Comparison of ENCODE assay signal across 15 cellular contexts in genomic region chr7:149022961-149023360, GRCh38. TPM values are rescaled to one million over a fixed set of nuclear protein-coding genes. Genes with fewer than 3 reads are reported as not detected.
A peak's percentile ranks its signal among the peaks of the same experiment; 100 is the strongest.
DNase-seq lines count a peak whose midpoint lies in the region; ATAC-seq and TF ChIP-seq lines count a peak whose summit lies in the region.
"Had no signal": no experiment of that assay in that cellular context is flagged by ENCODE, and none has a peak within 500 bp of the region (broad histone marks: within the 10 kb centered on the region; RNA-seq: fewer than 3 reads in every experiment).

No MANE protein-coding gene starts in this region.

- H3K23ac ChIP-seq in trophoblast cell (ENCODE audit: low read length) = no peak overlapping the region

- no peak overlapping the region for H2AK5ac ChIP-seq in trophoblast cell (ENCODE audit: low read length)

- peaks cover 53% of the 10 kb centered on the region for H3K36me3 Mint-ChIP-seq in activated CD4-positive, alpha-beta T cell treated with anti-CD3 and anti-CD28 coated beads for 36 hours (ENCODE audit: low read depth)

- DNase-seq in activated CD4-positive, alpha-beta T cell treated with anti-CD3 and anti-CD28 coated beads for 36 hours = no peak
- DNase-seq in activated CD4-positive, alpha-beta T cell treated with anti-CD3 and anti-CD28 coated beads, Interleukin-2, amount 50 U/mL, for 1 hour = no peak
- DNase-seq in Karpas-422 (no peak), trophoblast cell (no peak), BE2C (no peak), NCI-H2171 treated with DMSO at 0.1 percent for 48 hours (lab: John Stamatoyannopoulos, UW) (no peak), NCI-H1694 (lab: John Stamatoyannopoulos, UW) (no peak)
- DNase-seq: activated CD8-positive, alpha-beta memory T cell treated with anti-CD3 and anti-CD28 coated beads, Interleukin-2, amount 50 U/mL, for 4 hours; heart left ventricle; kidney; midbrain; NCI-H187; NCI-H526 had no signal

- H2BK5ac ChIP-seq in trophoblast cell (ENCODE audit: low read depth, low read length, poor library complexity) = no peak overlapping the region

- no peaks in the 10 kb centered on the region for H3K9me3 ChIP-seq in Karpas-422 (ENCODE audit: low read length)
- no peaks in the 10 kb centered on the region for H3K9me3 ChIP-seq in ectodermal cell (ENCODE audit: control insufficient read depth, low read length)
- no peaks in the 10 kb centered on the region for H3K9me3 ChIP-seq in trophoblast cell (ENCODE audit: insufficient read depth, low read depth, low read length)
- no peaks in the 10 kb centered on the region for H3K9me3 ChIP-seq in BE2C
- H3K9me3 ChIP-seq: heart left ventricle had no signal

- ATAC-seq in activated CD4-positive, alpha-beta T cell treated with anti-CD3 and anti-CD28 coated beads for 36 hours = no peak
- ATAC-seq: heart left ventricle had no signal

- H3K27me3 Mint-ChIP-seq in activated CD4-positive, alpha-beta T cell treated with anti-CD3 and anti-CD28 coated beads for 36 hours = no peaks in the 10 kb centered on the region

- H4K91ac ChIP-seq in trophoblast cell (ENCODE audit: low read depth, low read length) = no peak overlapping the region

- H3K4ac ChIP-seq in trophoblast cell (ENCODE audit: low read depth, low read length) = peak overlapping the region; percentile 66

- peaks cover 4% of the 10 kb centered on the region for H3K79me1 ChIP-seq in trophoblast cell (ENCODE audit: low read length)

- POLR2A ChIA-PET in activated CD4-positive, alpha-beta T cell treated with anti-CD3 and anti-CD28 coated beads for 36 hours (lab: Charles Lee) = no interaction called here

- H4K8ac ChIP-seq in trophoblast cell (ENCODE audit: low read depth, low read length) = no peak overlapping the region

- TF ChIP-seq CTCF in BE2C (IDR thresholded peaks at IDR 0.05; ENCODE audit: low read depth, low read length) = no peak

- H4K12ac ChIP-seq in trophoblast cell (ENCODE audit: low read depth, low read length) = no peak overlapping the region

- H3K27ac Mint-ChIP-seq in activated CD4-positive, alpha-beta T cell treated with anti-CD3 and anti-CD28 coated beads for 36 hours = peak overlapping the region; percentile 58

- H3K4me3 Mint-ChIP-seq in activated CD4-positive, alpha-beta T cell treated with anti-CD3 and anti-CD28 coated beads for 36 hours = no peak overlapping the region

- H3K79me2 ChIP-seq in Karpas-422 (ENCODE audit: low read length) = peaks cover 68% of the 10 kb centered on the region
- H3K79me2 ChIP-seq in trophoblast cell (ENCODE audit: control insufficient read depth, insufficient read depth, low read length, poor library complexity) = peaks cover 12% of the 10 kb centered on the region

- H3K4me1 ChIP-seq in Karpas-422 (ENCODE audit: low read length) = peaks cover 79% of the 10 kb centered on the region
- H3K4me1 ChIP-seq in ectodermal cell (ENCODE audit: control insufficient read depth, insufficient read depth, low read length) = peaks cover 11% of the 10 kb centered on the region
- peaks cover 4 to 15% of the 10 kb centered on the region in 2 experiments for H3K4me1 ChIP-seq in trophoblast cell (ENCODE audit: control insufficient read depth in 1 of 2, insufficient read depth in 2 of 2, low read length in 2 of 2)
- H3K4me1 ChIP-seq in BE2C = no peaks in the 10 kb centered on the region

- no peak overlapping the region for H3K9ac ChIP-seq in Karpas-422 (ENCODE audit: low read length)
- H3K9ac ChIP-seq in trophoblast cell (ENCODE audit: low read length) = no peak overlapping the region

- no peaks in the 10 kb centered on the region for H3K9me2 ChIP-seq in Karpas-422 (replicated peaks; ENCODE audit: insufficient read depth, low read length)

- H3K27me3 ChIP-seq in Karpas-422 (ENCODE audit: low read length) (no peaks in the 10 kb centered on the region), ectodermal cell (ENCODE audit: control insufficient read depth, insufficient read depth, low read length, poor library complexity, severe bottlenecking) (no peaks in the 10 kb centered on the region), trophoblast cell (ENCODE audit: insufficient read depth, low read length) (no peaks in the 10 kb centered on the region), BE2C (no peaks in the 10 kb centered on the region)
- H3K27me3 ChIP-seq: heart left ventricle had no signal

- no peak overlapping the region for H3K18ac ChIP-seq in trophoblast cell (ENCODE audit: low read length)

- no peak overlapping the region for H2AFZ ChIP-seq in Karpas-422 (ENCODE audit: low read length)
- no peak overlapping the region for H2AFZ ChIP-seq in trophoblast cell (ENCODE audit: insufficient read depth, low read length, poor library complexity)

- H3K9me3 Mint-ChIP-seq in activated CD4-positive, alpha-beta T cell treated with anti-CD3 and anti-CD28 coated beads for 36 hours (ENCODE audit: low read depth) = no peaks in the 10 kb centered on the region

- H2BK120ac ChIP-seq in trophoblast cell (ENCODE audit: insufficient read depth, low read length, poor library complexity) = no peak overlapping the region

- H3K27ac ChIP-seq in Karpas-422 (ENCODE audit: low read length) (peak overlapping the region; percentile 22), ectodermal cell (ENCODE audit: insufficient read depth, low read depth, low read length, poor library complexity, severe bottlenecking) (peak overlapping the region; percentile 16), trophoblast cell (ENCODE audit: low read depth, low read length) (no peak overlapping the region)
- H3K27ac ChIP-seq: heart left ventricle, VCaP had no signal

- peaks cover 39% of the 10 kb centered on the region for H3K4me1 Mint-ChIP-seq in activated CD4-positive, alpha-beta T cell treated with anti-CD3 and anti-CD28 coated beads for 36 hours

- peaks cover 15% of the 10 kb centered on the region; the same call in 1 of the 2 replicates for H4K20me1 ChIP-seq in Karpas-422 (ENCODE audit: insufficient read depth, low read depth, low read length)

- H3K4me3 ChIP-seq in Karpas-422 (ENCODE audit: low read length) = no peak overlapping the region
- H3K4me3 ChIP-seq in ectodermal cell (ENCODE audit: insufficient read depth, low read depth, low read length) = no peak overlapping the region
- no peak overlapping the region for H3K4me3 ChIP-seq in trophoblast cell (ENCODE audit: low read depth, low read length)
- no peak overlapping the region for H3K4me3 ChIP-seq in BE2C (ENCODE audit: low read depth, low read length)
- H3K4me3 ChIP-seq: heart left ventricle had no signal

- H3K14ac ChIP-seq in trophoblast cell (ENCODE audit: low read length) = no peak overlapping the region

- intact Hi-C loops in activated CD4-positive, alpha-beta T cell treated with anti-CD3 and anti-CD28 coated beads for 36 hours (cut with DNase I, micrococcal nuclease) = no loop called here

- CTCF ChIA-PET in activated CD4-positive, alpha-beta T cell treated with anti-CD3 and anti-CD28 coated beads for 36 hours (lab: Charles Lee) = interaction anchor here (0.7 to 0.9 kb wide), 2 partner anchors 18 to 67 kb away, joined by 3 to 4 read pairs; no protein-coding TSS in a partner anchor

- WGBS in ectodermal cell, 2 experiments = 85 to 87% methylated on average over 4 of the region's 4 CpGs
- no CpG with 5 or more reads among the region's 4 CpGs for WGBS in trophoblast cell (ENCODE audit: extremely low coverage, insufficient coverage, insufficient read length)

- H3K36me3 ChIP-seq in Karpas-422 (ENCODE audit: insufficient read depth, low read length) = peaks cover 20% of the 10 kb centered on the region
- H3K36me3 ChIP-seq in ectodermal cell (ENCODE audit: control insufficient read depth, insufficient read depth, low read length) = peaks cover 14% of the 10 kb centered on the region
- H3K36me3 ChIP-seq in trophoblast cell (ENCODE audit: control insufficient read depth in 1 of 2, insufficient read depth in 2 of 2, low read length in 2 of 2) = peaks cover 25 to 31% of the 10 kb centered on the region in 2 experiments
- peaks cover 32% of the 10 kb centered on the region for H3K36me3 ChIP-seq in BE2C

- H3K4me2 ChIP-seq in Karpas-422 (ENCODE audit: low read depth, low read length, poor library complexity, severe bottlenecking) (no peak overlapping the region), trophoblast cell (ENCODE audit: low read length) (no peak overlapping the region)

- H2BK12ac ChIP-seq in trophoblast cell (ENCODE audit: low read length) = no peak overlapping the region

RNA-seq across cellular contexts. Expression of gene PDIA4, which starts 5.3 kb away (rescaled TPM):
- total RNA-seq in activated CD4-positive, alpha-beta T cell treated with anti-CD3 and anti-CD28 coated beads for 36 hours = 10 to 100 TPM; 88.3 to 90.1 TPM
- total RNA-seq in Karpas-422 (2014; rRNA removed; shearing (Covaris generic); ENCODE audit: low replicate concordance) = 71.3 and 116 TPM in 2 replicates
- 174 TPM for polyA plus RNA-seq in ectodermal cell (2013, experiment 1 of 4)
- polyA plus RNA-seq in ectodermal cell (2013, experiment 2 of 4) = 149 TPM
- polyA plus RNA-seq in ectodermal cell (2013, experiment 3 of 4) = 114 TPM
- polyA plus RNA-seq in ectodermal cell (2013, experiment 4 of 4) = 118 TPM
- polyA plus RNA-seq in trophoblast cell (2013) = 304 and 317 TPM in 2 replicates
- 134 TPM for polyA plus RNA-seq in BE2C (2012; ENCODE audit: insufficient read depth, insufficient read length, low read depth)
